ENCODE assay signal across 8 cellular contexts in the genomic region with DNA sequence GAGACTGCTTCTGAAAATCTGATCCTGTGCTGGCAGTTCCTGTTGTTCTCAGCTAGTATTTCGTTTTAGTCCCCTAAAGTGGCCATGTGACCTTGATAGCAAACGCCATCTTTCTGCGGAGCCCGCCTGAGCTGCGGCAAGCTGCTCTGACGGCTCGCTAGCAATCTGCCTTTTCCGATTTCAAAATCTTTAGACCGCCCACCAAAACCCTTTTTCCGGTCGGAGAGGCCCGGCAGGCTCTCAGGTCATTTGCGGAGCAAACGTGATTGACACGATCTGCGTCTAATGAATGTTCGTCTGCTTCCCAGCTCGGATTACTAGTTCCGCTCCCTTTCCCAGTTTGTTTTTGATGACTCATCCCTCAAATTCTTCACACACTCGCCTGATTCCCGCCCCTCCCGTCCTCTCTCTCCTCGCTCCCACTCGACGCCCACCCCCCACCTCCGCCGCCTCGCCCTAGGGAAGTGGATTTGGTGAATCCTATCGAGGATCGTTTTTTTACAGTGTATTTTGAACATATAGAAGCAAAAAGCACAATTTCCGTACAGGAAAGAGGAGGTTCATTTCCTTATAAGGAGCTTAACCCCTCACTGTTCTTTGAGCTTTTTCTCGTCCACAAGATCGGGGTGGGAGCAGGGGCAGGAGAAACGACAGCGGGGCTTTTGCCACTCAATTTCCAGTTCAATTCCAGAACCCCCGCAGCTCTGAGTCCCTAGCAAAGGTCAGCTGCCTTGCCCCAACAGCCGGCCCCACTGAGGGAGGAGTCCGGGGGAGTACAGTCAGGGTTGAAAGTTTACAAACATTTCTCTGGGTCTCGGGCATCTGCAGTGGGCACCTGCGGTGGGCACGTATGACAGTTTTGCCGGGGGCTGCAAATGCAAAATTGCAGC. TPM values are rescaled to one million over a fixed set of nuclear protein-coding genes. Genes with fewer than 3 reads are reported as not detected.
DNase-seq lines count a peak whose midpoint lies in the region; ATAC-seq and TF ChIP-seq lines count a peak whose summit lies in the region.

No MANE protein-coding gene starts in this region.

- peak in 1 of 2 donors; percentile 31 for TF ChIP-seq POLR2A in suprapubic skin (IDR thresholded peaks at IDR 0.05)

- H3K36me3 Mint-ChIP-seq in activated naive CD4-positive, alpha-beta T cell treated with anti-CD3 and anti-CD28 coated beads, Interleukin-2, amount 50 U/mL, for 72 hours, result no peaks in the 10 kb centered on the region

- H3K36me3 ChIP-seq in MM.1S (replicated peaks; ENCODE audit: insufficient read depth, low read length) (no peaks in the 10 kb centered on the region), SK-N-SH (replicated peaks in 1 of 2; ENCODE audit: control insufficient read depth in 1 of 2, insufficient read depth in 2 of 2, low read length in 1 of 2) (no peaks in the 10 kb centered on the region), suprapubic skin (no peaks in the 10 kb centered on the region)

- H3K27me3 ChIP-seq in MM.1S (replicated peaks; ENCODE audit: insufficient read depth, low read length), result no peaks in the 10 kb centered on the region
- H3K27me3 ChIP-seq in SK-N-SH (ENCODE audit: insufficient read depth), result no peaks in the 10 kb centered on the region; the same call in 1 of the 2 replicates
- no peaks in the 10 kb centered on the region for H3K27me3 ChIP-seq in suprapubic skin

- 11% methylated on average over 42 of the region's 42 CpGs for WGBS in SK-N-SH (ENCODE audit: low lambda C conversion rate)
- WGBS in suprapubic skin, result 33% methylated on average over 42 of the region's 42 CpGs

- CTCF ChIA-PET in SK-N-SH (lab: Yijun Ruan, JAX), result interaction anchor here (1.0 to 2.4 kb wide), 2 partner anchors 53 to 212 kb away, joined by 3 to 5 read pairs; no protein-coding TSS in a partner anchor

- H4K20me1 ChIP-seq in MM.1S (ENCODE audit: insufficient read depth, low read length) (no peaks in the 10 kb centered on the region), SK-N-SH (ENCODE audit: insufficient read depth) (no peaks in the 10 kb centered on the region)

- POLR2A ChIA-PET in SK-N-SH (lab: Yijun Ruan, JAX), result interaction anchor here (0.9 to 1.2 kb wide), 3 partner anchors 64 to 101 kb away, joined by 4 to 6 read pairs (median 4); a partner anchor contains a TSS

- no peaks in the 10 kb centered on the region for H3K9me3 ChIP-seq in MM.1S (replicated peaks; ENCODE audit: insufficient read depth, low read length)
- no peaks in the 10 kb centered on the region for H3K9me3 ChIP-seq in SK-N-SH
- H3K9me3 ChIP-seq in suprapubic skin, result no peaks in the 10 kb centered on the region

- H3K27ac Mint-ChIP-seq in activated naive CD4-positive, alpha-beta T cell treated with anti-CD3 and anti-CD28 coated beads, Interleukin-2, amount 50 U/mL, for 72 hours, result peak overlapping the region; percentile 95

- H3K79me2 ChIP-seq in MM.1S (ENCODE audit: low read length) (no peaks in the 10 kb centered on the region), SK-N-SH (ENCODE audit: insufficient read depth) (no peaks in the 10 kb centered on the region)

- DNase-seq in GDM1 (lab: John Stamatoyannopoulos, UW) (peak; percentile 87), HCEC 1CT (peak; percentile 94), MM.1S (peak; percentile 94), SK-N-SH (peak; percentile 77), glomerular endothelial cell (ENCODE audit: extremely low read depth, low read depth, low spot score) (peak; percentile 80), nucleus accumbens (lab: John Stamatoyannopoulos, UW) (peak; percentile 12 to 94 (median 80)), suprapubic skin (ENCODE audit: low spot score in 2 of 2) (peak; percentile 86 to 89)
- peak; percentile 72 to 87 for DNase-seq in activated naive CD4-positive, alpha-beta T cell treated with anti-CD3 and anti-CD28 coated beads, Interleukin-2, amount 50 U/mL, for 72 hours (ENCODE audit: low spot score in 2 of 2)

- H3K4me2 ChIP-seq in MM.1S (ENCODE audit: low read depth, low read length) (peak overlapping the region; percentile 79), SK-N-SH (peak overlapping the region; percentile 74)

- H3K4me1 ChIP-seq in MM.1S (ENCODE audit: low read length), result peaks cover 5% of the 10 kb centered on the region; the same call in 1 of the 2 replicates
- peaks cover 0 to 8% of the 10 kb centered on the region in 2 experiments; a peak in 1 of 4 replicates for H3K4me1 ChIP-seq in SK-N-SH (ENCODE audit: control insufficient read depth in 1 of 2, insufficient read depth in 2 of 2, low read depth in 1 of 2, low read length in 1 of 2)
- H3K4me1 ChIP-seq in suprapubic skin, result peaks cover 8% of the 10 kb centered on the region

- TF ChIP-seq CTCF in MM.1S (IDR thresholded peaks at IDR 0.05; ENCODE audit: low read length), result no peak
- TF ChIP-seq CTCF in SK-N-SH (IDR thresholded peaks at IDR 0.05), result no peak
- TF ChIP-seq CTCF in suprapubic skin (IDR thresholded peaks at IDR 0.05), result no peak

- H3K4me3 ChIP-seq in MM.1S (ENCODE audit: low read length) (peak overlapping the region; percentile 61), SK-N-SH (ENCODE audit: low read depth in 2 of 2, low read length in 1 of 2) (peak overlapping the region; percentile 48 to 53), suprapubic skin (peak overlapping the region; percentile 50)

- H3K27ac ChIP-seq in MM.1S (ENCODE audit: low read length) (peak overlapping the region; percentile 97), SK-N-SH (ENCODE audit: low read depth in 2 of 2, low read length in 1 of 2) (peak overlapping the region; percentile 54 to 84), suprapubic skin (peak overlapping the region; percentile 87)

- H3K9me3 Mint-ChIP-seq in activated naive CD4-positive, alpha-beta T cell treated with anti-CD3 and anti-CD28 coated beads, Interleukin-2, amount 50 U/mL, for 72 hours, result no peaks in the 10 kb centered on the region

- peak overlapping the region; percentile 90 for H2AFZ ChIP-seq in MM.1S (ENCODE audit: low read length)
- peak overlapping the region; percentile 95 for H2AFZ ChIP-seq in SK-N-SH (ENCODE audit: low read depth)

- TF ChIP-seq RAD21 in SK-N-SH (IDR thresholded peaks at IDR 0.05; ENCODE audit: low read length), result no peak

- H3K9me2 ChIP-seq in MM.1S (replicated peaks; ENCODE audit: insufficient read depth, low read length), result no peaks in the 10 kb centered on the region
- H3K9me2 ChIP-seq in SK-N-SH, result no peaks in the 10 kb centered on the region

- TF ChIP-seq EP300 in SK-N-SH (IDR thresholded peaks at IDR 0.05; ENCODE audit: borderline replicate concordance in 1 of 2, low read depth in 1 of 2, low read length in 1 of 2) (no peak), suprapubic skin (IDR thresholded peaks at IDR 0.05) (no peak)

- H3K9ac ChIP-seq in MM.1S (ENCODE audit: low read length) (peak overlapping the region; percentile 83), SK-N-SH (peak overlapping the region; percentile 54; the same call in 1 of the 2 replicates)

- ATAC-seq in activated naive CD4-positive, alpha-beta T cell treated with anti-CD3 and anti-CD28 coated beads, Interleukin-2, amount 50 U/mL, for 72 hours, result peak; percentile 91 to 95

- H3F3A ChIP-seq in MM.1S (ENCODE audit: insufficient read depth, low read length) (peaks cover 11% of the 10 kb centered on the region), SK-N-SH (replicated peaks; ENCODE audit: insufficient read depth) (peaks cover 6% of the 10 kb centered on the region)

TF ChIP-seq in SK-N-SH, 30 proteins besides CTCF, POLR2A, EP300 and RAD21 (continues in another document):
- TF ChIP-seq RXRA (IDR thresholded peaks at IDR 0.05; ENCODE audit: borderline replicate concordance, low read depth), result no peak
- TF ChIP-seq FOSL2 (IDR thresholded peaks at IDR 0.05; ENCODE audit: borderline replicate concordance, low read depth), result peak; percentile 72; the same call in 1 of the 2 replicates
- peak; percentile 84; the same call in 1 of the 2 replicates for TF ChIP-seq YY1 (IDR thresholded peaks at IDR 0.05; ENCODE audit: low read depth)
- TF ChIP-seq FOXM1 (IDR thresholded peaks at IDR 0.05; ENCODE audit: low read depth), result no peak
- no peak for TF ChIP-seq TCF12 (IDR thresholded peaks at IDR 0.05)
- no peak for TF ChIP-seq RCOR1 (IDR thresholded peaks at IDR 0.05; ENCODE audit: low read length)

RNA-seq across cellular contexts. Expression of a gene that starts 37.5 kb away (rescaled TPM):
- 4.4 and 5.3 TPM in 2 replicates for polyA plus RNA-seq in SK-N-SH (2012; rRNA removed)
- 3.0 and 4.7 TPM in 2 replicates for polyA plus RNA-seq in SK-N-SH (2012; cell fraction: cytosol; rRNA removed)
- 3.5 and 4.7 TPM in 2 replicates for polyA plus RNA-seq in SK-N-SH (2012; cell fraction: nucleus; rRNA removed)
- 1 to 10 TPM; 2.1 to 3.6 TPM for total RNA-seq in activated naive CD4-positive, alpha-beta T cell treated with anti-CD3 and anti-CD28 coated beads, Interleukin-2, amount 50 U/mL, for 72 hours
- total RNA-seq in glomerular endothelial cell (0.10 and 0.99 TPM in 2 replicates), suprapubic skin (under 1 TPM; 0.52 to 0.97 (median 0.60) TPM)

RNA-seq across cellular contexts. Expression of a gene that starts 40.9 kb away (rescaled TPM):
- polyA plus RNA-seq in SK-N-SH (2012; rRNA removed), result not detected in 2 replicates
- not detected in 2 replicates for polyA plus RNA-seq in SK-N-SH (2012; cell fraction: cytosol; rRNA removed)
- not detected in 2 replicates for polyA plus RNA-seq in SK-N-SH (2012; cell fraction: nucleus; rRNA removed)
- total RNA-seq in activated naive CD4-positive, alpha-beta T cell treated with anti-CD3 and anti-CD28 coated beads, Interleukin-2, amount 50 U/mL, for 72 hours, result under 1 TPM in 1 of 2 donors, not detected in 1; 0.16 TPM
- total RNA-seq in glomerular endothelial cell (not detected in 2 replicates), suprapubic skin (1 to 10 TPM in 3 of 4 donors, under 1 TPM in 1; 0.98 to 4.8 (median 3.3) TPM)

Comparison
In these comparisons a context has a peak if more than half of its experiments do, and no peak if none do; other contexts are left out.
1. Peak in every context shown above with its lines: DNase-seq, ATAC-seq, H3K4me3 ChIP-seq and H3K27ac ChIP-seq.